Comparison of ENCODE assay signal across 23 cellular contexts in genomic region chr1:239169276-239169675, GRCh38.
"Had no signal": no experiment of that assay in that cellular context is flagged by ENCODE, and none has a peak within 500 bp of the region (broad histone marks: within the 10 kb centered on the region; RNA-seq: fewer than 3 reads in every experiment).

No MANE protein-coding gene starts in this region.

- H3K4me2 ChIP-seq: smooth muscle cell had no signal

- DNase-seq: immature natural killer cell; kidney; left colon; left lung; mesendoderm; mucosa of descending colon; naive thymus-derived CD4-positive, alpha-beta T cell; ovary; right lobe of liver; stimulated activated CD4-positive, alpha-beta T cell treated with anti-CD3 and anti-CD28 coated beads, Interleukin-1b, Interleukin-23, amount 100 ng/mL, for 48 hours; stimulated activated CD4-positive, alpha-beta T cell treated with anti-CD3 and anti-CD28 coated beads, Interleukin-2, amount 100 ng/mL, for 48 hours; stimulated activated CD4-positive, alpha-beta T cell treated with anti-CD3 and anti-CD28 coated beads, Interleukin-4, amount 100 ng/mL, for 4 hours; stimulated activated CD8-positive, alpha-beta memory T cell treated with anti-CD3 and anti-CD28 coated beads, Interleukin-4, amount 100 ng/mL, for 48 hours; stimulated activated naive CD4-positive, alpha-beta T cell treated with Interleukin-2 at 50 U/mL for 16 hours; stimulated activated naive CD8-positive, alpha-beta T cell treated with anti-CD3 and anti-CD28 coated beads, Interleukin-15, amount 100 ng/mL, for 72 hours; substantia nigra; uterus had no signal

- H3K27me3 ChIP-seq: left lung, ovary, right atrium auricular region, right lobe of liver, tibial nerve, uterus had no signal

- H3K36me3 ChIP-seq: left lung, ovary, right atrium auricular region, right lobe of liver, tibial nerve, uterus had no signal

- H3K9me3 ChIP-seq: mucosa of descending colon, ovary, right lobe of liver, uterus had no signal

- H3K4me1 ChIP-seq: left lung, right atrium auricular region, right lobe of liver, tibial nerve, uterus had no signal

- H3K4me3 ChIP-seq: left lung, lung, mucosa of descending colon, ovary, right atrium auricular region, right lobe of liver, smooth muscle cell, tibial nerve, uterus had no signal

- H3K27ac ChIP-seq: left lung, ovary, right atrium auricular region, right lobe of liver, tibial nerve, uterus had no signal

- ATAC-seq: left colon; left lung; mucosa of descending colon; naive thymus-derived CD4-positive, alpha-beta T cell; natural killer cell treated with Interleukin-12 subunit alpha and Interleukin-12 subunit beta and Interleukin-15 and Interleukin-18, amount 100 ng/mL, for 72 hours; right lobe of liver; stimulated activated memory B cell treated with anti-CD40 and anti-IgM and Interleukin-4, amounts not matched to agents 10 μg/mL and 1 μg/mL and 100 μg/mL, for 72 hours; stimulated activated naive CD8-positive, alpha-beta T cell treated with anti-CD3 and anti-CD28 coated beads, Interleukin-15, amount 100 ng/mL, for 72 hours had no signal
